1 cellular context compared by ENCODE assay signal in genomic region chr2:238425979-238426567, GRCh38.
TF ChIP-seq lines count a peak whose summit lies in the region.

No MANE protein-coding gene starts in this region.

TF ChIP-seq in IMR-90, 13 proteins besides CTCF, POLR2A, EP300 and RAD21 (continued from another document):
- TF ChIP-seq USF2 (IDR thresholded peaks at IDR 0.05; ENCODE audit: low read depth, low read length) (no peak), SMC3 (IDR thresholded peaks at IDR 0.05; ENCODE audit: low read depth, low read length) (no peak)
